In genomic region chr6:9638861-9639260, GRCh38 we compare ENCODE assay signal across 3 cellular contexts.
"Had no signal": no experiment of that assay in that cellular context is flagged by ENCODE, and none has a peak within 500 bp of the region (broad histone marks: within the 10 kb centered on the region; RNA-seq: fewer than 3 reads in every experiment).

No MANE protein-coding gene starts in this region.

- DNase-seq: GDM1, GF-D8 had no signal

- H3K4me3 ChIP-seq: GM12878 had no signal
